ENCODE assay signal across 19 cellular contexts in the genomic region with DNA sequence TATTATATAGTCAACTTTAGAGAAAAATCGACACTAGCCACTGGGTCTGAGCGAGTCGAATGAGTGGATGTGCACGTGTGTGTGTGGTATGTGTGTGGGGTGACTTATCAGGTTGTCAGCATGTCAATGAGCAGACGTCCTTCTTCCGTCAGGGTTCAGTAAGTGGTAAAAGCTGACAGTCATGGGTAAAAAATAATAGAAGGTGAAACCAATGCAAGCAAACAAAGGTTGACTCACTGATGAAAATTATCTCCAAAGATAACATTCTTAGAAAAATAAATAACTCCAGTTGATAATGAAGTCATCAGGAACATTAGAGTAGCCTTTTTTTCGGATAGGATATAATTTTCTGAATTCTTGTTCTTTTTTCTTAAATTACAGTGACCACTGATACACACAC.
"Had no signal": no experiment of that assay in that cellular context is flagged by ENCODE, and none has a peak within 500 bp of the region (broad histone marks: within the 10 kb centered on the region; RNA-seq: fewer than 3 reads in every experiment).

No MANE protein-coding gene starts in this region.

- H3K4me3 ChIP-seq: coronary artery, gastrocnemius medialis, lower lobe of right lung, tibial nerve had no signal

- H3K36me3 ChIP-seq: gastrocnemius medialis, lower lobe of right lung, tibial nerve had no signal

- ATAC-seq: activated CD4-positive, alpha-beta T cell treated with anti-CD3 and anti-CD28 coated beads for 36 hours; gastrocnemius medialis; lower lobe of right lung; naive thymus-derived CD8-positive, alpha-beta T cell; right cardiac atrium; stimulated activated effector memory CD8-positive, alpha-beta T cell treated with anti-CD3 and anti-CD28 coated beads, Interleukin-12 subunit alpha, Interleukin-12 subunit beta, amount 100 ng/mL, for 72 hours had no signal

- FAIRE-seq: endothelial cell of umbilical vein, small intestine had no signal

- H3K27ac ChIP-seq: coronary artery, gastrocnemius medialis, lower lobe of right lung, tibial nerve had no signal

- H3K4me1 ChIP-seq: gastrocnemius medialis, lower lobe of right lung, tibial nerve had no signal

- H3K27me3 ChIP-seq: gastrocnemius medialis, tibial nerve had no signal

- H3K9me3 ChIP-seq: gastrocnemius medialis, lower lobe of right lung, tibial nerve had no signal

- DNase-seq: activated CD4-positive, alpha-beta memory T cell treated with anti-CD3 and anti-CD28 coated beads, Interleukin-2, amount 10 ng/mL, durations not matched to agents 7 days and 5 days; activated CD4-positive, alpha-beta T cell treated with anti-CD3 and anti-CD28 coated beads for 36 hours; activated gamma-delta T cell; activated naive CD8-positive, alpha-beta T cell treated with anti-CD3 and anti-CD28 coated beads for 36 hours; activated T-cell treated with anti-CD3 and anti-CD28 coated beads, Interleukin-2, amount 50 U/mL, for 48 hours; aorta; caudate nucleus; effector CD4-positive, alpha-beta T cell; gastrocnemius medialis; lower lobe of right lung; naive thymus-derived CD8-positive, alpha-beta T cell; nucleus accumbens; right cardiac atrium; small intestine; SW 1271 had no signal
